In the genomic region with DNA sequence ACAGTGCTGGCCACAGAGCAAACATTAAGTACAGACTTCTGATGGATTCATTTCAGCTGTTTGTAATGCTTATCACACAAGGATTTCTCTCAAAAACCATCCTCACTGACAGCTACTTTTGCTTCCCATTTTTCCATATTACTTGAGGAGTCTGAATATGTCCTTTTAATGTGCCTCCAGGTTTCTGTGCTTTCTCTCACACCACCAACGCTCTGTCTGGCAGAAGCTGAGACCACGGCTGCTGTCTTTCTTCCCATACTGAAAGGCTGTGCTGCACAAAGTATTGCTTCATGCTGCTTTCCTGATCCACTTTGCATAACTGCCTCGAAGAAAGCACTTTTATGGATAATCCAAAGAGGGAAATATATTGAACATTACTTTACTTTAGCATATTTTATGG, we compare ENCODE assay signal across 15 cellular contexts.
"Had no signal": no experiment of that assay in that cellular context is flagged by ENCODE, and none has a peak within 500 bp of the region (broad histone marks: within the 10 kb centered on the region; RNA-seq: fewer than 3 reads in every experiment).

No MANE protein-coding gene starts in this region.

- ATAC-seq: esophagus mucosa, natural killer cell, sciatic nerve, T-helper 17 cell, WTC11 had no signal

- H3K27me3 ChIP-seq: adrenal gland, spleen, testis had no signal

- H3K36me3 ChIP-seq: adrenal gland, left ventricle myocardium inferior, spleen had no signal

- H3K4me3 ChIP-seq: adrenal gland, left ventricle myocardium inferior, spleen, testis had no signal

- DNase-seq: activated CD4-positive, alpha-beta memory T cell treated with anti-CD3 and anti-CD28 coated beads, Interleukin-2, amount 10 ng/mL, durations not matched to agents 7 days and 5 days; activated CD4-positive, alpha-beta T cell treated with anti-CD3 and anti-CD28 coated beads for 4 hours; activated effector memory CD4-positive, alpha-beta T cell treated with Interleukin-2 at 50 U/mL for 16 hours; activated naive CD4-positive, alpha-beta T cell treated with anti-CD3 and anti-CD28 coated beads, Interleukin-2, amount 50 U/mL, for 16 hours; activated T-cell treated with anti-CD3 and anti-CD28 coated beads, Interleukin-2, amount 50 U/mL, for 24 hours; adrenal gland; caudate nucleus; left ventricle myocardium inferior; natural killer cell; spleen; T-helper 17 cell; testis had no signal

- H3K9me3 ChIP-seq: adrenal gland, left ventricle myocardium inferior, spleen, testis had no signal

- H3K27ac ChIP-seq: adrenal gland, left ventricle myocardium inferior, spleen, testis had no signal
